Comparison of ENCODE assay signal across 11 cellular contexts in the genomic region with DNA sequence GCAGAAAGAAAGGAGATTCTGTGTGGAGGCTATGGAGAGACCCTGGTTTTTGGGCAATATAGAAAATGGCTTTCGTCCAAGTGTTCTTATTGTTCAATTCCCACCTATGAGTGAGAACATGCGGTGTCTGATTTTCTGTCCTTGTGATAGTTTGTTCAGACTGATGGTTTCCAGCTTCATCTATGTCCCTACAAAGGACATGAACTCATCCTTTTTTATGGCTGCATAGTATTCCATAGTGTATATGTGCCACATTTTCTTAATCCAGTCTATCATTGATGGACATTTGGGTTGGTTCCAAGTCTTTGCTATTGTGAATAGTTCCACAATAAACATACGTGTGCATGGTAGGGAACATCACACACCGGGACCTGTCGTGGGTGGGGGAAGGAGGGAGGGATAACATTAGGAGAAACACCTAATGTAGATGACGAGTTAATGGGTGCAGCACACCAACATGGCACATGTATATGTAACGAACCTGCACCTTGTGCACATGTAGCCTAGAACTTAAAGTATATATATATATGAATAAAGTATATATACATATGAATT. TPM values are rescaled to one million over a fixed set of nuclear protein-coding genes. Genes with fewer than 3 reads are reported as not detected.
A peak's percentile ranks its signal among the peaks of the same experiment; 100 is the strongest.
DNase-seq lines count a peak whose midpoint lies in the region; ATAC-seq and TF ChIP-seq lines count a peak whose summit lies in the region.
"Not testable (repeated sequence)": the region's sequence is repeated elsewhere in the genome, so short reads cannot be mapped to it uniquely, and the experiment has no call there.
"Had no signal": no experiment of that assay in that cellular context is flagged by ENCODE, and none has a peak within 500 bp of the region (broad histone marks: within the 10 kb centered on the region; RNA-seq: fewer than 3 reads in every experiment).

No MANE protein-coding gene starts in this region.

- not testable (repeated sequence) for TF ChIP-seq CTCF in CD8-positive, alpha-beta T cell (IDR thresholded peaks at IDR 0.05); MM.1S (IDR thresholded peaks at IDR 0.05; ENCODE audit: low read length); activated B cell treated with CpG ODN at 0.5 μM for 24 hours (IDR thresholded peaks at IDR 0.05); endodermal cell (conservative IDR thresholded peaks at IDR 0.05)

- not testable (repeated sequence) for H3K36me3 Mint-ChIP-seq in CD8-positive, alpha-beta T cell; activated B cell treated with CpG ODN at 0.5 μM for 24 hours (ENCODE audit: low read depth); activated naive CD8-positive, alpha-beta T cell; endodermal cell (ENCODE audit: low read depth); naive B cell
- peaks cover 17% of the 10 kb centered on the region for H3K36me3 Mint-ChIP-seq in stimulated activated effector memory CD8-positive, alpha-beta T cell treated with anti-CD3 and anti-CD28 coated beads, Interleukin-12 subunit alpha, Interleukin-12 subunit beta, amount 100 ng/mL, for 72 hours

- peaks cover 16% of the 10 kb centered on the region for H3F3A ChIP-seq in MM.1S (ENCODE audit: insufficient read depth, low read length)

- H3K36me3 ChIP-seq in CD8-positive, alpha-beta T cell (ENCODE audit: insufficient read depth, low read length); HAP-1 (replicated peaks); MM.1S (replicated peaks; ENCODE audit: insufficient read depth, low read length); endodermal cell (ENCODE audit: control insufficient read depth, insufficient read depth, low read length): not testable (repeated sequence)

- ATAC-seq in CD8-positive, alpha-beta T cell; activated B cell treated with CpG ODN at 0.5 μM for 24 hours (ENCODE audit: low read depth); naive B cell (ENCODE audit: low read depth in 2 of 2); stimulated activated effector memory CD8-positive, alpha-beta T cell treated with anti-CD3 and anti-CD28 coated beads, Interleukin-12 subunit alpha, Interleukin-12 subunit beta, amount 100 ng/mL, for 72 hours: not testable (repeated sequence)

- 87 to 90% methylated on average over 5 to 6 of the region's 7 CpGs for whole genome bisulfite sequencing in endodermal cell (ENCODE audit: insufficient coverage in 1 of 2, insufficient read length in 1 of 2), 2 experiments

- not testable (repeated sequence) for H3K27ac Mint-ChIP-seq in CD8-positive, alpha-beta T cell; activated B cell treated with CpG ODN at 0.5 μM for 24 hours; activated naive CD8-positive, alpha-beta T cell; endodermal cell; stimulated activated effector memory CD8-positive, alpha-beta T cell treated with anti-CD3 and anti-CD28 coated beads, Interleukin-12 subunit alpha, Interleukin-12 subunit beta, amount 100 ng/mL, for 72 hours
- H3K27ac Mint-ChIP-seq in naive B cell: peak overlapping the region in 1 of 6 donors; percentile 15

- H3K4me3 Mint-ChIP-seq in CD8-positive, alpha-beta T cell: peak overlapping the region; percentile 91
- H3K4me3 Mint-ChIP-seq in activated B cell treated with CpG ODN at 0.5 μM for 24 hours: peak overlapping the region; percentile 88
- peak overlapping the region; percentile 90 for H3K4me3 Mint-ChIP-seq in activated naive CD8-positive, alpha-beta T cell
- peak overlapping the region; percentile 74 for H3K4me3 Mint-ChIP-seq in endodermal cell
- peak overlapping the region in 6 of 8 donors; percentile 72 to 96 (median 94) for H3K4me3 Mint-ChIP-seq in naive B cell
- peak overlapping the region; percentile 79 for H3K4me3 Mint-ChIP-seq in stimulated activated effector memory CD8-positive, alpha-beta T cell treated with anti-CD3 and anti-CD28 coated beads, Interleukin-12 subunit alpha, Interleukin-12 subunit beta, amount 100 ng/mL, for 72 hours

- DNase-seq in CD8-positive, alpha-beta T cell; HAP-1 (ENCODE audit: low spot score in 2 of 2); MM.1S; activated B cell treated with CpG ODN at 0.5 μM for 24 hours; endodermal cell; naive B cell; stimulated activated effector memory CD8-positive, alpha-beta T cell treated with anti-CD3 and anti-CD28 coated beads, Interleukin-12 subunit alpha, Interleukin-12 subunit beta, amount 100 ng/mL, for 72 hours (ENCODE audit: low spot score in 2 of 2): not testable (repeated sequence)

- not testable (repeated sequence) for H3K4me3 ChIP-seq in CD8-positive, alpha-beta T cell (ENCODE audit: low read depth, low read length)
- peak overlapping the region; percentile 51 for H3K4me3 ChIP-seq in HAP-1
- H3K4me3 ChIP-seq in MM.1S (ENCODE audit: low read length): peak overlapping the region; percentile 62; the same call in 1 of the 2 replicates
- peak overlapping the region; percentile 92 for H3K4me3 ChIP-seq in endodermal cell (ENCODE audit: low read length)

- H3K79me2 ChIP-seq in MM.1S (ENCODE audit: low read length): not testable (repeated sequence)

- not testable (repeated sequence) for H3K9me3 Mint-ChIP-seq in CD8-positive, alpha-beta T cell; activated B cell treated with CpG ODN at 0.5 μM for 24 hours; activated naive CD8-positive, alpha-beta T cell (ENCODE audit: low read depth); naive B cell; stimulated activated effector memory CD8-positive, alpha-beta T cell treated with anti-CD3 and anti-CD28 coated beads, Interleukin-12 subunit alpha, Interleukin-12 subunit beta, amount 100 ng/mL, for 72 hours
- H3K9me3 Mint-ChIP-seq in endodermal cell: peaks cover 14% of the 10 kb centered on the region

- not testable (repeated sequence) for H3K9ac ChIP-seq in MM.1S (ENCODE audit: low read length); endodermal cell (ENCODE audit: extremely low read depth, low read length, poor library complexity, severe bottlenecking)

- H3K9me2 ChIP-seq in MM.1S (replicated peaks; ENCODE audit: insufficient read depth, low read length): not testable (repeated sequence)

- H3K4me2 ChIP-seq in MM.1S (ENCODE audit: low read depth, low read length): peak overlapping the region; percentile 42; the same call in 1 of the 2 replicates

- H3K27me3 Mint-ChIP-seq in CD8-positive, alpha-beta T cell (ENCODE audit: low read depth); activated B cell treated with CpG ODN at 0.5 μM for 24 hours; activated naive CD8-positive, alpha-beta T cell; naive B cell: not testable (repeated sequence)
- H3K27me3 Mint-ChIP-seq in endodermal cell (ENCODE audit: insufficient read depth): peaks cover 26% of the 10 kb centered on the region

- not testable (repeated sequence) for H3K27ac ChIP-seq in CD8-positive, alpha-beta T cell (ENCODE audit: low read depth, low read length); MM.1S (ENCODE audit: low read length); endodermal cell (ENCODE audit: low read depth, low read length)

- H3K27me3 ChIP-seq in CD8-positive, alpha-beta T cell (ENCODE audit: insufficient read depth, low read length); HAP-1 (ENCODE audit: low read depth); MM.1S (replicated peaks; ENCODE audit: insufficient read depth, low read length): not testable (repeated sequence)
- H3K27me3 ChIP-seq in endodermal cell (ENCODE audit: control insufficient read depth, insufficient read depth, low read length, poor library complexity, severe bottlenecking): peaks cover 18% of the 10 kb centered on the region

- not testable (repeated sequence) for H2AFZ ChIP-seq in MM.1S (ENCODE audit: low read length)

- intact Hi-C loops in CD8-positive, alpha-beta T cell (cut with DNase I, micrococcal nuclease); activated B cell treated with CpG ODN at 0.5 μM for 24 hours (cut with micrococcal nuclease): not testable (repeated sequence)

- peaks cover 41% of the 10 kb centered on the region for H3K4me1 Mint-ChIP-seq in CD8-positive, alpha-beta T cell (ENCODE audit: low read depth)
- peaks cover 37% of the 10 kb centered on the region for H3K4me1 Mint-ChIP-seq in activated B cell treated with CpG ODN at 0.5 μM for 24 hours
- H3K4me1 Mint-ChIP-seq in activated naive CD8-positive, alpha-beta T cell (ENCODE audit: low read depth): peaks cover 47% of the 10 kb centered on the region
- not testable (repeated sequence) for H3K4me1 Mint-ChIP-seq in endodermal cell
- H3K4me1 Mint-ChIP-seq in naive B cell: peaks cover 20 to 35% (median 35%) of the 10 kb centered on the region in 3 donors
- H3K4me1 Mint-ChIP-seq in stimulated activated effector memory CD8-positive, alpha-beta T cell treated with anti-CD3 and anti-CD28 coated beads, Interleukin-12 subunit alpha, Interleukin-12 subunit beta, amount 100 ng/mL, for 72 hours: peaks cover 39% of the 10 kb centered on the region

- in situ Hi-C loops in HAP-1 (cut with MboI; ENCODE audit: low sequenced_read_pairs): not testable (repeated sequence)

- not testable (repeated sequence) for H4K20me1 ChIP-seq in MM.1S (ENCODE audit: insufficient read depth, low read length)

- H3K9me3 ChIP-seq in CD8-positive, alpha-beta T cell (ENCODE audit: low read length); HAP-1; MM.1S (replicated peaks; ENCODE audit: insufficient read depth, low read length); endodermal cell (ENCODE audit: control insufficient read depth, low read length): not testable (repeated sequence)

- peaks cover 38% of the 10 kb centered on the region for H3K4me1 ChIP-seq in CD8-positive, alpha-beta T cell (ENCODE audit: insufficient read depth, low read length)
- H3K4me1 ChIP-seq in HAP-1; MM.1S (ENCODE audit: low read length); endodermal cell (ENCODE audit: control insufficient read depth, insufficient read depth, low read length): not testable (repeated sequence)

- POLR2A ChIA-PET in CD8-positive, alpha-beta T cell (lab: Charles Lee): interaction anchor here (1.0 to 1.3 kb wide), 4 partner anchors 8 to 200 kb away, joined by 3 to 7 read pairs (median 5); no protein-coding TSS in a partner anchor
- POLR2A ChIA-PET in activated B cell treated with CpG ODN at 0.5 μM for 24 hours (lab: Charles Lee): interaction anchor here (0.6 to 1.8 kb wide), 5 partner anchors 8 to 211 kb away, joined by 3 to 15 read pairs (median 5); a partner anchor contains a TSS

- CTCF ChIA-PET in CD8-positive, alpha-beta T cell (lab: Charles Lee): interaction anchor here (0.9 to 1.2 kb wide), 2 partner anchors 157 to 224 kb away, joined by 3 read pairs; no protein-coding TSS in a partner anchor
- CTCF ChIA-PET in activated B cell treated with CpG ODN at 0.5 μM for 24 hours (lab: Charles Lee): interaction anchor here (1.3 to 1.5 kb wide), 2 partner anchors 8 to 202 kb away, joined by 5 to 7 read pairs; no protein-coding TSS in a partner anchor

RNA-seq across cellular contexts. Expression of a gene that starts 10.6 kb away (rescaled TPM):
- under 1 TPM; 0.98 to 1.00 TPM for total RNA-seq in CD8-positive, alpha-beta T cell
- total RNA-seq in activated B cell treated with CpG ODN at 0.5 μM for 24 hours (0.24 and 0.47 TPM in 2 replicates), endodermal cell (not detected)
- not detected for polyA plus RNA-seq in endodermal cell (2013, experiment 1 of 2)
- not detected for polyA plus RNA-seq in endodermal cell (2013, experiment 2 of 2)
- polyA plus RNA-seq in naive B cell (ENCODE audit: low read depth in 6 of 6): 1 to 10 TPM in 4 of 6 donors, under 1 TPM in 2; 0.33 to 3.1 (median 1.3) TPM
- total RNA-seq: activated CD4-positive, alpha-beta T cell treated with anti-CD3 and anti-CD28 coated beads for 36 hours; mesothelial cell of epicardium; pulmonary artery endothelial cell had no signal

RNA-seq across cellular contexts. Expression of a gene that starts 14.7 kb away (rescaled TPM):
- total RNA-seq in CD8-positive, alpha-beta T cell: under 1 TPM; 0.17 to 0.30 TPM
- total RNA-seq in activated B cell treated with CpG ODN at 0.5 μM for 24 hours (4.0 and 4.5 TPM in 2 replicates), endodermal cell (not detected)
- polyA plus RNA-seq in endodermal cell (2013, experiment 1 of 2): 0.68 TPM
- 0.83 TPM for polyA plus RNA-seq in endodermal cell (2013, experiment 2 of 2)
- under 1 TPM in 2 of 6 donors, not detected in 4; 0.12 to 0.13 TPM for polyA plus RNA-seq in naive B cell (ENCODE audit: low read depth in 6 of 6)

RNA-seq across cellular contexts. Expression of a gene that starts 33.7 kb away (rescaled TPM):
- under 1 TPM; 0.31 to 0.46 TPM for total RNA-seq in CD8-positive, alpha-beta T cell
- total RNA-seq in activated B cell treated with CpG ODN at 0.5 μM for 24 hours (6.2 and 8.6 TPM in 2 replicates), endodermal cell (not detected)
- polyA plus RNA-seq in endodermal cell (2013, experiment 1 of 2): 0.32 TPM
- 0.66 TPM for polyA plus RNA-seq in endodermal cell (2013, experiment 2 of 2)
- 1 to 10 TPM in 4 of 6 donors, under 1 TPM in 2; 0.23 to 5.0 (median 1.4) TPM for polyA plus RNA-seq in naive B cell (ENCODE audit: low read depth in 6 of 6)
- total RNA-seq: activated CD4-positive, alpha-beta T cell treated with anti-CD3 and anti-CD28 coated beads for 36 hours; pulmonary artery endothelial cell had no signal
